8 cellular contexts compared by ENCODE assay signal in the genomic region with DNA sequence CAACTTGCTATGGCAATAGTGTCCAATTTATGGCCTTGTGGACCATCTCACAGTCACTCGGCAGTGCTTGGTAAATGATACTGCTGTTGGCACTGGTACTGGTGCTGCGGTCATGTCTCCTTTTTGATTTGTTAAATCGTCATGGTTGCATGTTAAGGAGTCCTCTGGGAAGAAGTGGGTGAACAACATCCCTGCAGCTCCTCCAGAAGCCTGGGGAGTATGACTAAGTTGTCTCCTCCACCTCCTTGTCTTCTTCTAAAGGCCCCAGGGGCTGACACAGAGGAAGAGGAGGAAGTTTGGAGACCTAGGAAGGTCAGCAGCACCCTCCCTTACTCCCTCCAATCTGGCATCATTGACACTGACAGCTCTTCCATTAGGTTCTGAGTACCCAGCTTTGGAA. TPM values are rescaled to one million over a fixed set of nuclear protein-coding genes. Genes with fewer than 3 reads are reported as not detected.
A peak's percentile ranks its signal among the peaks of the same experiment; 100 is the strongest.
DNase-seq lines count a peak whose midpoint lies in the region; ATAC-seq and TF ChIP-seq lines count a peak whose summit lies in the region.

No MANE protein-coding gene starts in this region.

- H3K36me3 Mint-ChIP-seq in IgD-negative memory B cell (peaks cover 3% of the 10 kb centered on the region), chondrocyte (ENCODE audit: low read depth) (no peaks in the 10 kb centered on the region), WTC11 (peaks cover 5% of the 10 kb centered on the region; the same call in 1 of the 2 replicates)

- H3K4me3 ChIP-seq in AG04449 (ENCODE audit: low read depth, low read length) = peak overlapping the region; percentile 47

- H3K4me3 Mint-ChIP-seq in IgD-negative memory B cell (peak overlapping the region in 2 of 4 donors; percentile 49 to 56), chondrocyte (ENCODE audit: unreplicated experiment) (peak overlapping the region; percentile 4), WTC11 (no peak overlapping the region)

- H3K27ac Mint-ChIP-seq in IgD-negative memory B cell = peak overlapping the region in 2 of 3 donors; percentile 77 to 92
- peak overlapping the region; percentile 97 for H3K27ac Mint-ChIP-seq in chondrocyte (ENCODE audit: unreplicated experiment)
- H3K27ac Mint-ChIP-seq in WTC11 = no peak overlapping the region

- TF ChIP-seq CTCF in AG04449 (IDR thresholded peaks at IDR 0.05; ENCODE audit: insufficient read depth, low read length, missing control alignments) = no peak
- TF ChIP-seq CTCF in chondrocyte (IDR thresholded peaks at IDR 0.05) = no peak
- no peak for TF ChIP-seq CTCF in WTC11 (IDR thresholded peaks at IDR 0.05)

- POLR2A ChIA-PET in AG04449 (lab: Yijun Ruan, JAX) = interaction anchor here (0.6 to 2.3 kb wide), 9 partner anchors 8 to 75 kb away, joined by 3 to 21 read pairs (median 4); partner anchors contain the start of genes GSTO1 and ITPRIP
- POLR2A ChIA-PET in WTC11 (lab: Charles Lee) = interaction anchor here (1.0 kb wide), 1 partner anchor 9 kb away, joined by 3 read pairs; no protein-coding TSS in a partner anchor

- no peak for ATAC-seq in WTC11
- ATAC-seq in GM18519 (IDR thresholded peaks at IDR 0.05; ENCODE audit: low FRiP score, unreplicated experiment) = no peak
- no peak for ATAC-seq in GM21515 (IDR thresholded peaks at IDR 0.05; ENCODE audit: unreplicated experiment)

- H3K27me3 Mint-ChIP-seq in IgD-negative memory B cell (no peaks in the 10 kb centered on the region), chondrocyte (ENCODE audit: low read depth) (no peaks in the 10 kb centered on the region), WTC11 (ENCODE audit: low read depth) (no peaks in the 10 kb centered on the region)

- H3K4me1 Mint-ChIP-seq in IgD-negative memory B cell (peaks cover 56 to 76% (median 67%) of the 10 kb centered on the region in 3 donors), chondrocyte (ENCODE audit: low read depth) (peaks cover 83% of the 10 kb centered on the region), WTC11 (peaks cover 97% of the 10 kb centered on the region)

- CTCF ChIA-PET in AG04449 (lab: Yijun Ruan, JAX) = interaction anchor here (1.3 to 4.7 kb wide), 9 partner anchors 9 to 55 kb away, joined by 3 to 27 read pairs (median 9); partner anchors contain the start of gene ITPRIP
- CTCF ChIA-PET in WTC11 (lab: Charles Lee) = interaction anchor here (1.7 to 4.4 kb wide), 4 partner anchors 8 to 55 kb away, joined by 5 to 19 read pairs (median 9); partner anchors contain the start of genes CFAP58 and ITPRIP

- no peaks in the 10 kb centered on the region for H3K9me3 Mint-ChIP-seq in IgD-negative memory B cell
- H3K9me3 Mint-ChIP-seq in chondrocyte (ENCODE audit: low read depth) = no peaks in the 10 kb centered on the region
- H3K9me3 Mint-ChIP-seq in WTC11 = no peaks in the 10 kb centered on the region

- DNase-seq in AG04449 (ENCODE audit: low read depth, low spot score) = no peak
- no peak for DNase-seq in chondrocyte (ENCODE audit: low spot score)
- DNase-seq in myocyte (ENCODE audit: low read depth) = peak; percentile 83
- DNase-seq in WTC11 (ENCODE audit: low spot score) = no peak
- DNase-seq in activated CD4-positive, alpha-beta T cell treated with anti-CD3 and anti-CD28 coated beads for 1 hour = no peak

TF ChIP-seq in WTC11, 78 proteins besides CTCF, POLR2A, EP300 and RAD21:
- no peak for TF ChIP-seq ATF1 (CRISPR knock-in tag; IDR thresholded peaks at IDR 0.05)
- TF ChIP-seq, protein P1, sequence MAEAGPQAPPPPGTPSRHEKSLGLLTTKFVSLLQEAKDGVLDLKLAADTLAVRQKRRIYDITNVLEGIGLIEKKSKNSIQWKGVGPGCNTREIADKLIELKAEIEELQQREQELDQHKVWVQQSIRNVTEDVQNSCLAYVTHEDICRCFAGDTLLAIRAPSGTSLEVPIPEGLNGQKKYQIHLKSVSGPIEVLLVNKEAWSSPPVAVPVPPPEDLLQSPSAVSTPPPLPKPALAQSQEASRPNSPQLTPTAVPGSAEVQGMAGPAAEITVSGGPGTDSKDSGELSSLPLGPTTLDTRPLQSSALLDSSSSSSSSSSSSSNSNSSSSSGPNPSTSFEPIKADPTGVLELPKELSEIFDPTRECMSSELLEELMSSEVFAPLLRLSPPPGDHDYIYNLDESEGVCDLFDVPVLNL (CRISPR knock-in tag; IDR thresholded peaks at IDR 0.05; ENCODE audit: borderline replicate concordance, low read depth) = no peak
- TF ChIP-seq, protein P2, sequence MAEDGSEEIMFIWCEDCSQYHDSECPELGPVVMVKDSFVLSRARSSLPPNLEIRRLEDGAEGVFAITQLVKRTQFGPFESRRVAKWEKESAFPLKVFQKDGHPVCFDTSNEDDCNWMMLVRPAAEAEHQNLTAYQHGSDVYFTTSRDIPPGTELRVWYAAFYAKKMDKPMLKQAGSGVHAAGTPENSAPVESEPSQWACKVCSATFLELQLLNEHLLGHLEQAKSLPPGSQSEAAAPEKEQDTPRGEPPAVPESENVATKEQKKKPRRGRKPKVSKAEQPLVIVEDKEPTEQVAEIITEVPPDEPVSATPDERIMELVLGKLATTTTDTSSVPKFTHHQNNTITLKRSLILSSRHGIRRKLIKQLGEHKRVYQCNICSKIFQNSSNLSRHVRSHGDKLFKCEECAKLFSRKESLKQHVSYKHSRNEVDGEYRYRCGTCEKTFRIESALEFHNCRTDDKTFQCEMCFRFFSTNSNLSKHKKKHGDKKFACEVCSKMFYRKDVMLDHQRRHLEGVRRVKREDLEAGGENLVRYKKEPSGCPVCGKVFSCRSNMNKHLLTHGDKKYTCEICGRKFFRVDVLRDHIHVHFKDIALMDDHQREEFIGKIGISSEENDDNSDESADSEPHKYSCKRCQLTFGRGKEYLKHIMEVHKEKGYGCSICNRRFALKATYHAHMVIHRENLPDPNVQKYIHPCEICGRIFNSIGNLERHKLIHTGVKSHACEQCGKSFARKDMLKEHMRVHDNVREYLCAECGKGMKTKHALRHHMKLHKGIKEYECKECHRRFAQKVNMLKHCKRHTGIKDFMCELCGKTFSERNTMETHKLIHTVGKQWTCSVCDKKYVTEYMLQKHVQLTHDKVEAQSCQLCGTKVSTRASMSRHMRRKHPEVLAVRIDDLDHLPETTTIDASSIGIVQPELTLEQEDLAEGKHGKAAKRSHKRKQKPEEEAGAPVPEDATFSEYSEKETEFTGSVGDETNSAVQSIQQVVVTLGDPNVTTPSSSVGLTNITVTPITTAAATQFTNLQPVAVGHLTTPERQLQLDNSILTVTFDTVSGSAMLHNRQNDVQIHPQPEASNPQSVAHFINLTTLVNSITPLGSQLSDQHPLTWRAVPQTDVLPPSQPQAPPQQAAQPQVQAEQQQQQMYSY (CRISPR knock-in tag; IDR thresholded peaks at IDR 0.05) = no peak
- TF ChIP-seq, protein P3, sequence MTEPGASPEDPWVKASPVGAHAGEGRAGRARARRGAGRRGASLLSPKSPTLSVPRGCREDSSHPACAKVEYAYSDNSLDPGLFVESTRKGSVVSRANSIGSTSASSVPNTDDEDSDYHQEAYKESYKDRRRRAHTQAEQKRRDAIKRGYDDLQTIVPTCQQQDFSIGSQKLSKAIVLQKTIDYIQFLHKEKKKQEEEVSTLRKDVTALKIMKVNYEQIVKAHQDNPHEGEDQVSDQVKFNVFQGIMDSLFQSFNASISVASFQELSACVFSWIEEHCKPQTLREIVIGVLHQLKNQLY (CRISPR knock-in tag; IDR thresholded peaks at IDR 0.05) = no peak
- TF ChIP-seq IRF2 (CRISPR knock-in tag; IDR thresholded peaks at IDR 0.05; ENCODE audit: borderline replicate concordance, low read depth) = no peak
- TF ChIP-seq, protein P4, sequence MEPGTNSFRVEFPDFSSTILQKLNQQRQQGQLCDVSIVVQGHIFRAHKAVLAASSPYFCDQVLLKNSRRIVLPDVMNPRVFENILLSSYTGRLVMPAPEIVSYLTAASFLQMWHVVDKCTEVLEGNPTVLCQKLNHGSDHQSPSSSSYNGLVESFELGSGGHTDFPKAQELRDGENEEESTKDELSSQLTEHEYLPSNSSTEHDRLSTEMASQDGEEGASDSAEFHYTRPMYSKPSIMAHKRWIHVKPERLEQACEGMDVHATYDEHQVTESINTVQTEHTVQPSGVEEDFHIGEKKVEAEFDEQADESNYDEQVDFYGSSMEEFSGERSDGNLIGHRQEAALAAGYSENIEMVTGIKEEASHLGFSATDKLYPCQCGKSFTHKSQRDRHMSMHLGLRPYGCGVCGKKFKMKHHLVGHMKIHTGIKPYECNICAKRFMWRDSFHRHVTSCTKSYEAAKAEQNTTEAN (CRISPR knock-in tag; IDR thresholded peaks at IDR 0.05) = no peak
- no peak for TF ChIP-seq MYBL2 (CRISPR knock-in tag; IDR thresholded peaks at IDR 0.05)
- TF ChIP-seq ATF6 (CRISPR knock-in tag; IDR thresholded peaks at IDR 0.05) = no peak
- no peak for TF ChIP-seq TEAD4 (CRISPR knock-in tag; IDR thresholded peaks at IDR 0.05)
- no peak for TF ChIP-seq TCF7 (CRISPR knock-in tag; IDR thresholded peaks at IDR 0.05; ENCODE audit: low read depth)

RNA-seq across cellular contexts. Expression of gene ITPRIP, which starts 8.5 kb away (rescaled TPM):
- polyA plus RNA-seq in IgD-negative memory B cell = 22.8 TPM
- total RNA-seq in chondrocyte (10.3 to 14.5 TPM (median 14.1 TPM) in 3 replicates), myocyte (4.4 and 5.2 TPM in 2 replicates), WTC11 (2021) (13.0 to 16.8 TPM (median 13.4 TPM) in 3 replicates)
- polyA plus RNA-seq in myocyte (2012) = 11.3 TPM

RNA-seq across cellular contexts. Expression of gene CFAP58, which starts 23.9 kb away (rescaled TPM):
- not detected for polyA plus RNA-seq in IgD-negative memory B cell
- total RNA-seq in chondrocyte (0.13 to 0.27 TPM (median 0.15 TPM) in 3 replicates), myocyte (0.56 and 0.62 TPM in 2 replicates), WTC11 (2021) (0.92 to 1.1 TPM (median 1.0 TPM) in 3 replicates)
- polyA plus RNA-seq in myocyte (2012) = 0.13 TPM
